ENCODE assay signal across 1 cellular context in genomic region chr2:113587201-113587600, GRCh38.
TF ChIP-seq lines count a peak whose summit lies in the region.

No MANE protein-coding gene starts in this region.

TF ChIP-seq in HepG2, 621 proteins besides CTCF, POLR2A, EP300 and RAD21:
- TF ChIP-seq TFAP4 (IDR thresholded peaks at IDR 0.05; ENCODE audit: borderline replicate concordance, low read depth) (peak; percentile 66), STAG1 (CRISPR knock-in tag; IDR thresholded peaks at IDR 0.05) (peak; percentile 41), RXRB (CRISPR knock-in tag; IDR thresholded peaks at IDR 0.05; ENCODE audit: borderline replicate concordance) (peak; percentile 18; the same call in 1 of the 2 replicates)
